Comparison of ENCODE assay signal across 27 cellular contexts in genomic region chr16:62899737-62900136, GRCh38.
DNase-seq lines count a peak whose midpoint lies in the region; TF ChIP-seq lines count a peak whose summit lies in the region.
"Had no signal": no experiment of that assay in that cellular context is flagged by ENCODE, and none has a peak within 500 bp of the region (broad histone marks: within the 10 kb centered on the region; RNA-seq: fewer than 3 reads in every experiment).

No MANE protein-coding gene starts in this region.

- no peak for TF ChIP-seq POLR2A in uterus (IDR thresholded peaks at IDR 0.05)

- TF ChIP-seq EP300 in neural cell (conservative IDR thresholded peaks at IDR 0.05; ENCODE audit: poor library complexity, severe bottlenecking) = peak; percentile 69

- no peak for DNase-seq in uterus
- DNase-seq: 8988T; ACHN; AML-193; BE2C; C1 segment of cervical spinal cord; Caco-2; Calu3; CD4-positive, alpha-beta memory T cell; CD4-positive, alpha-beta T cell; CD4-positive, CD25-positive, alpha-beta regulatory T cell; CD8-positive, alpha-beta memory T cell; CD8-positive, alpha-beta T cell; COR-L47; DMS 273 treated with DMSO at 0.1 percent for 48 hours; DMS153; DMS53; DMS79; DMS79 treated with DMSO at 0.1 percent for 48 hours; DND-41; EL had no signal

- no peak for TF ChIP-seq RAD21 in neural cell (conservative IDR thresholded peaks at IDR 0.05)

- no peaks in the 10 kb centered on the region for H3F3A ChIP-seq in neural cell (ENCODE audit: insufficient read depth, low read length, poor library complexity, severe bottlenecking)

- H4K20me1 ChIP-seq in neural cell (ENCODE audit: insufficient read depth) = no peaks in the 10 kb centered on the region
- H4K20me1 ChIP-seq: BLaER1; BLaER1 treated with 17β-estradiol and CSF1 and Interleukin-3, amounts not matched to agents 10 nM and 100 nM had no signal

- H3K27me3 ChIP-seq in neural cell (ENCODE audit: insufficient read depth, low read depth, low read length) (no peaks in the 10 kb centered on the region), uterus (no peaks in the 10 kb centered on the region)
- H3K27me3 ChIP-seq: BE2C; BLaER1; BLaER1 treated with 17β-estradiol and CSF1 and Interleukin-3, amounts not matched to agents 10 nM and 100 nM had no signal

- H3K27ac ChIP-seq in neural cell (ENCODE audit: low read length) = no peak overlapping the region
- no peak overlapping the region for H3K27ac ChIP-seq in uterus
- H3K27ac ChIP-seq: 22Rv1; A549; BLaER1; BLaER1 treated with 17β-estradiol and CSF1 and Interleukin-3, amounts not matched to agents 10 nM and 100 nM; C4-2B had no signal

- H3K9me3 ChIP-seq in neural cell (ENCODE audit: low read length) (peaks cover 3% of the 10 kb centered on the region), uterus (no peaks in the 10 kb centered on the region)
- H3K9me3 ChIP-seq: A549; BE2C; BLaER1; BLaER1 treated with 17β-estradiol and CSF1 and Interleukin-3, amounts not matched to agents 10 nM and 100 nM; Caco-2 had no signal

- no peaks in the 10 kb centered on the region for H3K36me3 ChIP-seq in neural cell (ENCODE audit: insufficient read depth, low read length)
- H3K36me3 ChIP-seq in uterus = no peaks in the 10 kb centered on the region
- H3K36me3 ChIP-seq: BE2C; BLaER1; BLaER1 treated with 17β-estradiol and CSF1 and Interleukin-3, amounts not matched to agents 10 nM and 100 nM had no signal

- intact Hi-C loops in uterus (cut with DNase I; ENCODE audit: low total_unique reads) = no loop called here

- no peak overlapping the region for H3K4me2 ChIP-seq in neural cell (ENCODE audit: low read length)
- H3K4me2 ChIP-seq: A549; BLaER1; BLaER1 treated with 17β-estradiol and CSF1 and Interleukin-3, amounts not matched to agents 10 nM and 100 nM had no signal

- no peaks in the 10 kb centered on the region for H3K9me2 ChIP-seq in neural cell (ENCODE audit: insufficient read depth, low read length)

- no peaks in the 10 kb centered on the region for H3K4me1 ChIP-seq in uterus
- H3K4me1 ChIP-seq: A549; BE2C; BLaER1; BLaER1 treated with 17β-estradiol and CSF1 and Interleukin-3, amounts not matched to agents 10 nM and 100 nM; Caco-2 had no signal

- H3K79me2 ChIP-seq in neural cell (replicated peaks; ENCODE audit: insufficient read depth, low read length) = no peaks in the 10 kb centered on the region

- H3K4me3 ChIP-seq in neural cell (ENCODE audit: low read length) (no peak overlapping the region), uterus (no peak overlapping the region)
- H3K4me3 ChIP-seq: A549; BLaER1; BLaER1 treated with 17β-estradiol and CSF1 and Interleukin-3, amounts not matched to agents 10 nM and 100 nM had no signal

- no peak overlapping the region for H2AFZ ChIP-seq in neural cell (ENCODE audit: low read depth, low read length)

- no peak overlapping the region for H3K9ac ChIP-seq in neural cell (ENCODE audit: low read length)
- H3K9ac ChIP-seq: BLaER1; BLaER1 treated with 17β-estradiol and CSF1 and Interleukin-3, amounts not matched to agents 10 nM and 100 nM had no signal

- TF ChIP-seq CTCF in neural cell (IDR thresholded peaks at IDR 0.05; ENCODE audit: poor library complexity, severe bottlenecking) (no peak), uterus (IDR thresholded peaks at IDR 0.05) (no peak)

TF ChIP-seq in neural cell, 6 proteins besides CTCF, POLR2A, EP300 and RAD21:
- TF ChIP-seq TAF1 (IDR thresholded peaks at IDR 0.05; ENCODE audit: low read depth) (no peak), EZH2 (IDR thresholded peaks at IDR 0.05; ENCODE audit: borderline replicate concordance, insufficient read depth, low read length, poor library complexity, severe bottlenecking) (no peak), SMC3 (conservative IDR thresholded peaks at IDR 0.05; ENCODE audit: poor library complexity) (no peak), MXI1 (conservative IDR thresholded peaks at IDR 0.05; ENCODE audit: poor library complexity, severe bottlenecking) (no peak), REST (IDR thresholded peaks at IDR 0.05; ENCODE audit: borderline replicate concordance) (peak; percentile 99), POLR2AphosphoS5 (IDR thresholded peaks at IDR 0.05) (peak; percentile 57)
